ENCODE assay signal across 8 cellular contexts in the genomic region with DNA sequence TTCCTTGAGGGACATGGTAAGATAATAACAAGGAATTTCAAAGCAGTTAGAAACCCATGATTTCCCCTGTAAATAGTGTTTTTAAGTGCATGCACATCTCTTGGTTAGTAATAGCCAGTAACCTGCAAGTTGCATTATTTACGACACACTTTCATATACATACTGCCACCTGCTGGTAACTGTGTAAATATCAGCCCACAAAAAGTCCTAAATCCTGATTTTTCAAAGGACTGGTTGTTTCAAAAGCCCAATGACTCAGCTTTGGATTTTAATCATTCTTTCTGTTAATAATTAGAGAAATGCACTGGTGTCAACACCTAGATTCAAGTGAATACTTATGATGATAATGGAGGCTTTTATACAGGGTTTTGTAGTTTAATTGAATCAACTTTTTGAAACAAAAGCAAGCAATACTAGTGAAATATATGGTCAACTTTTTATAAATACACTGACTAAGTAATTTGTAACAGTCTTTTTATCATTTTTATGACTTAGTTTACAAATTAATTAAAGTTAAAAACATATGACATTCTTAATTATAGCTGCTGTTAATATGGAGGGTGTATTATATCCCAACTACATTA.
DNase-seq lines count a peak whose midpoint lies in the region; ATAC-seq and TF ChIP-seq lines count a peak whose summit lies in the region.

No MANE protein-coding gene starts in this region.

- peak; percentile 62 for DNase-seq in AG04450 (ENCODE audit: low read depth, low spot score)
- DNase-seq in NCI-H1092 (lab: John Stamatoyannopoulos, UW): peak; percentile 39
- peak; percentile 59 for DNase-seq in SKM-1 treated with dmso at 0.1 percent for 144 hours (lab: John Stamatoyannopoulos, UW; ENCODE audit: unreplicated experiment)
- DNase-seq in foreskin fibroblast: peak; percentile 61 to 83
- DNase-seq in retinal pigment epithelial cell (ENCODE audit: low read depth): peak; percentile 62
- DNase-seq in cortex of kidney (lab: John Stamatoyannopoulos, UW): no peak

- CTCF ChIA-PET in AG04450 (lab: Charles Lee): interaction anchor here (0.6 to 5.4 kb wide), 47 partner anchors 8 to 1618 kb away, joined by 3 to 68 read pairs (median 4); a partner anchor contains a TSS

- no peaks in the 10 kb centered on the region for H3K9me3 ChIP-seq in AG04450 (ENCODE audit: control insufficient read depth, insufficient read depth, low read length)

- H3K27ac ChIP-seq in AG04450 (ENCODE audit: low read depth, low read length): no peak overlapping the region

- H3K4me3 ChIP-seq in AG04450 (ENCODE audit: low read depth, low read length): no peak overlapping the region
- no peak overlapping the region for H3K4me3 ChIP-seq in foreskin fibroblast (ENCODE audit: low read depth in 1 of 2, low read length in 2 of 2)
- H3K4me3 ChIP-seq in retinal pigment epithelial cell (ENCODE audit: low read length): no peak overlapping the region

- POLR2A ChIA-PET in AG04450 (lab: Yijun Ruan, JAX): no interaction called here

- no peaks in the 10 kb centered on the region for H3K27me3 ChIP-seq in AG04450 (ENCODE audit: control insufficient read depth, insufficient read depth, low read length)

- peak; percentile 75 for ATAC-seq in HG02623 (IDR thresholded peaks at IDR 0.05; ENCODE audit: unreplicated experiment)

- TF ChIP-seq CTCF in AG04450 (IDR thresholded peaks at IDR 0.05; ENCODE audit: low read depth, low read length): peak; percentile 72
- TF ChIP-seq CTCF in GM12873 (IDR thresholded peaks at IDR 0.05; ENCODE audit: insufficient read depth, low read depth, low read length, missing control alignments): peak; percentile 70
- peak; percentile 49 for TF ChIP-seq CTCF in foreskin fibroblast (IDR thresholded peaks at IDR 0.05; ENCODE audit: low read depth, low read length)
- peak; percentile 70 for TF ChIP-seq CTCF in retinal pigment epithelial cell (conservative IDR thresholded peaks at IDR 0.05; ENCODE audit: low read depth, low read length)
